In genomic region chr16:51085271-51085670, GRCh38 we compare ENCODE assay signal across 20 cellular contexts.
DNase-seq lines count a peak whose midpoint lies in the region; ATAC-seq, FAIRE-seq and TF ChIP-seq lines count a peak whose summit lies in the region.
"Had no signal": no experiment of that assay in that cellular context is flagged by ENCODE, and none has a peak within 500 bp of the region (broad histone marks: within the 10 kb centered on the region; RNA-seq: fewer than 3 reads in every experiment).

No MANE protein-coding gene starts in this region.

- H3K9me3 ChIP-seq in HepG2 (ENCODE audit: low read length) (no peaks in the 10 kb centered on the region), thyroid gland (no peaks in the 10 kb centered on the region)
- H3K9me3 ChIP-seq: A549 had no signal

- no peaks in the 10 kb centered on the region for H3K79me2 ChIP-seq in HepG2 (ENCODE audit: insufficient read depth, low read length)

- CTCF ChIA-PET in HepG2 (lab: Yijun Ruan, JAX; ENCODE audit: low intra/inter-chr PET ratio, low total read pairs), result no interaction called here

- H4K20me1 ChIP-seq in HepG2 (ENCODE audit: insufficient read depth, low read length), result no peaks in the 10 kb centered on the region

- intact Hi-C loops in HepG2 (cut with micrococcal nuclease; ENCODE audit: unreplicated experiment) (no loop called here), thyroid gland (cut with DNase I) (no loop called here)

- no peak overlapping the region for H3K9ac ChIP-seq in HepG2 (ENCODE audit: insufficient read depth, low read depth, low read length)

- no TSS peak for BruUV-seq in HepG2 (replicated peaks; lab: Mats Ljungman, UMichigan)

- WGBS in HepG2 (ENCODE audit: low lambda C conversion rate), result 8% methylated on average over 4 of the region's 4 CpGs
- 36 to 52% methylated on average over 4 of the region's 4 CpGs for WGBS in thyroid gland, 2 donors

- H3K36me3 ChIP-seq in HepG2 (replicated peaks in 1 of 2; ENCODE audit: control insufficient read depth in 1 of 2, insufficient read depth in 2 of 2, low read length in 2 of 2) (no peaks in the 10 kb centered on the region), thyroid gland (no peaks in the 10 kb centered on the region)

- in situ Hi-C loops in Caki2 (cut with HindIII; ENCODE audit: low pct_unique_long_range_greater_than_20kb, low sequenced_read_pairs), result no loop called here
- in situ Hi-C loops in HepG2 (cut with HindIII; ENCODE audit: extremely low pct_ligation_motif_present, low pct_unique_long_range_greater_than_20kb), result no loop called here

- POLR2A ChIA-PET in HepG2 (lab: Yijun Ruan, JAX), result no interaction called here

- TF ChIP-seq EP300 in HepG2 (IDR thresholded peaks at IDR 0.05; ENCODE audit: low read depth in 2 of 2, low read length in 2 of 2) (no peak), HepG2 (CRISPR knock-in tag; IDR thresholded peaks at IDR 0.05; ENCODE audit: borderline replicate concordance) (no peak)

- FAIRE-seq in HepG2 (lab: Jason Lieb, UNC), result no peak
- FAIRE-seq: A549, G401.6, GM12892, GM19239 had no signal

- ATAC-seq in HepG2, result no peak
- no peak for ATAC-seq in stimulated activated naive CD8-positive, alpha-beta T cell treated with anti-CD3 and anti-CD28 coated beads, Interleukin-15, Interleukin-2, amounts not matched to agents 100 U/mL and 50 U/mL, for 24 hours
- ATAC-seq in GM21360 (IDR thresholded peaks at IDR 0.05; ENCODE audit: unreplicated experiment), result no peak
- ATAC-seq: A549, HCT116 had no signal

- peaks cover 9% of the 10 kb centered on the region; the same call in 1 of the 2 replicates for H3K4me1 ChIP-seq in HepG2 (ENCODE audit: insufficient read depth, low read length)
- H3K4me1 ChIP-seq in thyroid gland, result peaks cover 0 to 12% of the 10 kb centered on the region in 2 donors
- H3K4me1 ChIP-seq: A549 had no signal

- TF ChIP-seq POLR2A in HepG2 (IDR thresholded peaks at IDR 0.05; ENCODE audit: insufficient read depth in 1 of 2, low read depth in 2 of 2, low read length in 2 of 2) (no peak), thyroid gland (IDR thresholded peaks at IDR 0.05) (no peak)

- H2AFZ ChIP-seq in HepG2 (ENCODE audit: low read length), result peak overlapping the region; percentile 22
- H2AFZ ChIP-seq: GM23338 had no signal

- DNase-seq in Caki2 (ENCODE audit: low read depth) (peak; percentile 38), kidney glomerular epithelial cell (lab: John Stamatoyannopoulos, UW) (peak; percentile 37), HepG2 (ENCODE audit: low spot score) (no peak), thyroid gland (peak; percentile 50 to 52), ecto neural progenitor cell (ENCODE audit: low spot score) (no peak)
- no peak for DNase-seq in stimulated activated naive CD8-positive, alpha-beta T cell treated with anti-CD3 and anti-CD28 coated beads, Interleukin-15, Interleukin-2, amounts not matched to agents 100 U/mL and 50 U/mL, for 24 hours
- DNase-seq: 8988T; C1 segment of cervical spinal cord; CD4-positive, alpha-beta memory T cell; COR-L47; DMS153; DND-41; H9 had no signal

- no peak for TF ChIP-seq RAD21 in HepG2 (CRISPR knock-in tag; IDR thresholded peaks at IDR 0.05)

- no peak overlapping the region for H3K4me2 ChIP-seq in HepG2 (ENCODE audit: low read depth, low read length)
- H3K4me2 ChIP-seq: A549, GM23338 had no signal

- no peaks in the 10 kb centered on the region for H3K27me3 ChIP-seq in HepG2 (ENCODE audit: control insufficient read depth in 1 of 2, insufficient read depth in 2 of 2, low read length in 2 of 2)
- no peaks in the 10 kb centered on the region for H3K27me3 ChIP-seq in thyroid gland

- no peak overlapping the region for H3K4me3 ChIP-seq in HepG2 (replicated peaks in 1 of 3; ENCODE audit: insufficient read depth in 1 of 3, low read depth in 2 of 3, low read length in 3 of 3)
- H3K4me3 ChIP-seq in thyroid gland (replicated peaks in 1 of 3), result no peak overlapping the region
- H3K4me3 ChIP-seq: A549, GM23338 had no signal

- TF ChIP-seq CTCF in HepG2 (CRISPR knock-in tag; IDR thresholded peaks at IDR 0.05), result no peak
- TF ChIP-seq CTCF in thyroid gland (IDR thresholded peaks at IDR 0.05), result no peak

- H3K27ac ChIP-seq in HepG2 (ENCODE audit: extremely low read length, insufficient read depth, low read length) (no peak overlapping the region), thyroid gland (peak overlapping the region in 1 of 3 donors; percentile 35)
- H3K27ac ChIP-seq: A549 had no signal

TF ChIP-seq in HepG2, 621 proteins besides CTCF, POLR2A, EP300 and RAD21:
- TF ChIP-seq ZFP82 (CRISPR knock-in tag; IDR thresholded peaks at IDR 0.05; ENCODE audit: borderline replicate concordance), result no peak
- TF ChIP-seq ZNF878 (CRISPR knock-in tag; IDR thresholded peaks at IDR 0.05), result no peak
- no peak for TF ChIP-seq NFE2L2 (IDR thresholded peaks at IDR 0.05; ENCODE audit: low read length)
TF ChIP-seq in HepG2: peak in this region for 0.

Comparison
In these comparisons a context has a peak if more than half of its experiments do, and no peak if none do; other contexts are left out.
1. DNase-seq: peak in Caki2 (single experiment), kidney glomerular epithelial cell (single experiment) and thyroid gland (2 of 2); none in HepG2 (single experiment), ecto neural progenitor cell (single experiment) and stimulated activated naive CD8-positive, alpha-beta T cell treated with anti-CD3 and anti-CD28 coated beads, Interleukin-15, Interleukin-2, amounts not matched to agents 100 U/mL and 50 U/mL, for 24 hours (single experiment).